Comparison of ENCODE assay signal across 36 cellular contexts in genomic region chr3:155035553-155035952, GRCh38. TPM values are rescaled to one million over a fixed set of nuclear protein-coding genes. Genes with fewer than 3 reads are reported as not detected.
"Had no signal": no experiment of that assay in that cellular context is flagged by ENCODE, and none has a peak within 500 bp of the region (broad histone marks: within the 10 kb centered on the region; RNA-seq: fewer than 3 reads in every experiment).

No MANE protein-coding gene starts in this region.

- H3K27me3 ChIP-seq: brain microvascular endothelial cell, MG63 had no signal

- H3K4me3 ChIP-seq: MG63 had no signal

- H3K27ac ChIP-seq: brain microvascular endothelial cell, RWPE1, VCaP had no signal

- H3K4me1 Mint-ChIP-seq: activated B cell treated with CpG ODN at 0.5 μM for 24 hours; activated naive CD4-positive, alpha-beta T cell treated with anti-CD3 and anti-CD28 coated beads, Interleukin-2, amount 10 ng/mL, durations not matched to agents 7 days and 5 days; activated naive CD8-positive, alpha-beta T cell treated with anti-CD3 and anti-CD28 coated beads, Interleukin-2, amount 50 U/mL, for 24 hours had no signal

- H3K36me3 ChIP-seq: brain microvascular endothelial cell, MG63 had no signal

- H3K36me3 Mint-ChIP-seq: activated CD4-positive, alpha-beta memory T cell treated with anti-CD3 and anti-CD28 coated beads for 36 hours; activated naive CD4-positive, alpha-beta T cell treated with anti-CD3 and anti-CD28 coated beads, Interleukin-2, amount 10 ng/mL, durations not matched to agents 7 days and 5 days; activated naive CD8-positive, alpha-beta T cell had no signal

- H3K4me3 Mint-ChIP-seq: activated B cell treated with CpG ODN at 0.5 μM for 24 hours; activated CD4-positive, alpha-beta memory T cell treated with anti-CD3 and anti-CD28 coated beads for 36 hours; activated naive CD4-positive, alpha-beta T cell treated with anti-CD3 and anti-CD28 coated beads, Interleukin-2, amount 10 ng/mL, durations not matched to agents 7 days and 5 days; activated naive CD8-positive, alpha-beta T cell; activated naive CD8-positive, alpha-beta T cell treated with anti-CD3 and anti-CD28 coated beads, Interleukin-2, amount 50 U/mL, for 24 hours; activated T-cell treated with anti-CD3 and anti-CD28 coated beads, Interleukin-2, amount 50 U/mL, for 4 hours had no signal

- H3K9me3 ChIP-seq: MG63 had no signal

- H3K9me3 Mint-ChIP-seq: activated B cell treated with CpG ODN at 0.5 μM for 24 hours; activated naive CD4-positive, alpha-beta T cell treated with anti-CD3 and anti-CD28 coated beads, Interleukin-2, amount 10 ng/mL, durations not matched to agents 7 days and 5 days; activated naive CD8-positive, alpha-beta T cell treated with anti-CD3 and anti-CD28 coated beads, Interleukin-2, amount 50 U/mL, for 24 hours had no signal

- H3K27me3 Mint-ChIP-seq: activated B cell treated with CpG ODN at 0.5 μM for 24 hours; activated CD4-positive, alpha-beta memory T cell treated with anti-CD3 and anti-CD28 coated beads for 36 hours; activated naive CD4-positive, alpha-beta T cell treated with anti-CD3 and anti-CD28 coated beads, Interleukin-2, amount 10 ng/mL, durations not matched to agents 7 days and 5 days; activated naive CD8-positive, alpha-beta T cell treated with anti-CD3 and anti-CD28 coated beads, Interleukin-2, amount 50 U/mL, for 24 hours had no signal

- DNase-seq: activated B cell treated with CpG ODN at 0.5 μM for 24 hours; activated CD4-positive, alpha-beta memory T cell treated with anti-CD3 and anti-CD28 coated beads for 36 hours; activated CD4-positive, alpha-beta T cell treated with anti-CD3 and anti-CD28 coated beads for 4 hours; activated CD4-positive, alpha-beta T cell treated with anti-CD3 and anti-CD28 coated beads, Interleukin-2, amount 50 U/mL, for 1 hour; activated CD4-positive, CD25-positive, alpha-beta regulatory T cell treated with anti-CD3 and anti-CD28 coated beads, Interleukin-2, amount 50 U/mL, for 72 hours; activated CD8-positive, alpha-beta memory T cell treated with anti-CD3 and anti-CD28 coated beads, Interleukin-2, amount 50 U/mL, for 4 hours; activated effector memory CD4-positive, alpha-beta T cell treated with Interleukin-2 at 50 U/mL for 16 hours; activated naive CD4-positive, alpha-beta T cell treated with anti-CD3 and anti-CD28 coated beads, Interleukin-2, amount 10 ng/mL, durations not matched to agents 7 days and 5 days; activated naive CD8-positive, alpha-beta T cell treated with anti-CD3 and anti-CD28 coated beads, Interleukin-2, amount 50 U/mL, for 24 hours; activated T-cell treated with anti-CD3 and anti-CD28 coated beads for 4 hours; activated T-cell treated with anti-CD3 and anti-CD28 coated beads, Interleukin-2, amount 50 U/mL, for 4 hours; amniotic stem cell; aorta; brain microvascular endothelial cell; central memory CD4-positive, alpha-beta T cell; MG63; NCI-H1048; NCI-H1105 treated with DMSO at 0.1 percent for 48 hours; NCI-H1436; NCI-H1694; NCI-H1930; NCI-H2081 treated with DMSO at 0.1 percent for 48 hours; NCI-H226; NCI-H446 treated with DMSO at 0.1 percent for 48 hours; NCI-H524; NCI-H69; NCI-H82; PC-3; SIG-M5; SW 1271; T-helper 1 cell; T-helper 2 cell; T-helper 9 cell had no signal

- H3K27ac Mint-ChIP-seq: activated B cell treated with CpG ODN at 0.5 μM for 24 hours; activated CD4-positive, alpha-beta memory T cell treated with anti-CD3 and anti-CD28 coated beads for 36 hours; activated naive CD4-positive, alpha-beta T cell treated with anti-CD3 and anti-CD28 coated beads, Interleukin-2, amount 10 ng/mL, durations not matched to agents 7 days and 5 days; activated naive CD8-positive, alpha-beta T cell; activated naive CD8-positive, alpha-beta T cell treated with anti-CD3 and anti-CD28 coated beads, Interleukin-2, amount 50 U/mL, for 24 hours had no signal

RNA-seq across cellular contexts. Expression of gene MME, which starts 44.6 kb away (rescaled TPM):
- total RNA-seq: activated CD4-positive, alpha-beta memory T cell treated with anti-CD3 and anti-CD28 coated beads for 36 hours had no signal
